8 cellular contexts compared by ENCODE assay signal in genomic region chr15:50354838-50355611, GRCh38. TPM values are rescaled to one million over a fixed set of nuclear protein-coding genes. Genes with fewer than 3 reads are reported as not detected.
DNase-seq lines count a peak whose midpoint lies in the region; ATAC-seq, FAIRE-seq and TF ChIP-seq lines count a peak whose summit lies in the region.

Gene GABPB1, minus strand, starts transcription at chr15:50355198. Its CDS starts 45,400 bp downstream, at chr15:50309798.

- H3K27ac ChIP-seq in CD4-positive, alpha-beta T cell (ENCODE audit: low read depth, low read length), result peak within 1 kb of the TSS; percentile 100

- no peaks in the 10 kb centered on the region for H3K27me3 ChIP-seq in CD4-positive, alpha-beta T cell (ENCODE audit: control insufficient read depth, insufficient read depth, low read length)
- no peaks in the 10 kb centered on the region for H3K27me3 ChIP-seq in NT2/D1 (ENCODE audit: insufficient read depth, insufficient read length)
- no peaks in the 10 kb centered on the region for H3K27me3 ChIP-seq in endocrine pancreas (ENCODE audit: control insufficient read depth, insufficient read depth, low read length)

- H3K27ac Mint-ChIP-seq in CD4-positive, alpha-beta T cell, result peak within 1 kb of the TSS; percentile 100

- peak; percentile 44 for ATAC-seq in CD4-positive, alpha-beta T cell (ENCODE audit: poor library complexity)
- peak; percentile 21 for ATAC-seq in GM19468 (IDR thresholded peaks at IDR 0.05; ENCODE audit: extremely low read depth, unreplicated experiment)

- no peak for FAIRE-seq in HTR-8/SVneo (lab: Jason Lieb, UNC)

- no peaks in the 10 kb centered on the region for H3K9me3 Mint-ChIP-seq in CD4-positive, alpha-beta T cell

- intact Hi-C loops in CD4-positive, alpha-beta T cell (cut with DNase I, micrococcal nuclease), result loop anchor here (1.0 to 10.0 kb wide), 10 partner anchors 38 to 1540 kb away; partner anchors contain the start of genes AP4E1 (in 1 of the 2), CEP152 (in 1 of the 2), COPS2 (in 1 of the 2) and DTWD1 (in 1 of the 2)

- H3K4me3 ChIP-seq in NT2/D1 (ENCODE audit: insufficient read length, low read depth) (peak within 1 kb of the TSS; percentile 91), endocrine pancreas (ENCODE audit: control insufficient read depth, insufficient read depth, low read length) (peak within 1 kb of the TSS; percentile 99)

- H3K9ac ChIP-seq in NT2/D1 (ENCODE audit: insufficient read length, low read depth), result peak within 1 kb of the TSS; percentile 95
- H3K9ac ChIP-seq in endocrine pancreas (ENCODE audit: control insufficient read depth, insufficient read depth, low read length), result peak within 1 kb of the TSS; percentile 92

- H3K36me3 ChIP-seq in NT2/D1 (ENCODE audit: insufficient read depth, insufficient read length, low read length) (peaks cover 29% of the 10 kb centered on the region), endocrine pancreas (ENCODE audit: control insufficient read depth, insufficient read depth, low read length) (no peaks in the 10 kb centered on the region)

- peaks cover 73% of the 10 kb centered on the region for H3K4me1 Mint-ChIP-seq in CD4-positive, alpha-beta T cell (ENCODE audit: low read depth)

- H3K4me3 Mint-ChIP-seq in CD4-positive, alpha-beta T cell, result peak within 1 kb of the TSS; percentile 97

- H3K27me3 Mint-ChIP-seq in CD4-positive, alpha-beta T cell, result peaks cover 19% of the 10 kb centered on the region

- peaks cover 58% of the 10 kb centered on the region for H3K36me3 Mint-ChIP-seq in CD4-positive, alpha-beta T cell (ENCODE audit: low read depth)

- CTCF ChIA-PET in CD4-positive, alpha-beta T cell (lab: Charles Lee), result interaction anchor here (0.7 kb wide), 2 partner anchors 39 to 58 kb away, joined by 3 read pairs; no protein-coding TSS in a partner anchor

- no peaks in the 10 kb centered on the region for H3K4me1 ChIP-seq in NT2/D1 (ENCODE audit: insufficient read depth, insufficient read length)
- H3K4me1 ChIP-seq in endocrine pancreas (ENCODE audit: control insufficient read depth, insufficient read depth, low read length), result peaks cover 29% of the 10 kb centered on the region

- no peak for TF ChIP-seq CTCF in CD4-positive, alpha-beta T cell (IDR thresholded peaks at IDR 0.05)

- POLR2A ChIA-PET in CD4-positive, alpha-beta T cell (lab: Charles Lee), result interaction anchor here (0.5 to 7.2 kb wide), 44 partner anchors 8 to 1880 kb away, joined by 3 to 132 read pairs (median 4); partner anchors contain the start of genes AP4E1, CEP152, COPS2 and DTWD1

- H3K9me3 ChIP-seq in CD4-positive, alpha-beta T cell (ENCODE audit: control insufficient read depth, low read length), result no peaks in the 10 kb centered on the region
- H3K9me3 ChIP-seq in NT2/D1 (ENCODE audit: insufficient read depth, low read length) (no peaks in the 10 kb centered on the region), endocrine pancreas (ENCODE audit: control insufficient read depth, low read length) (no peaks in the 10 kb centered on the region)

- DNase-seq in CD4-positive, alpha-beta T cell, result peak; percentile 71 to 86 (median 80)
- DNase-seq in HTR-8/SVneo (ENCODE audit: insufficient read length, low spot score), result peak; percentile 88
- DNase-seq in NT2/D1 (ENCODE audit: low read depth, low spot score), result peak; percentile 75
- DNase-seq in activated CD8-positive, alpha-beta memory T cell treated with anti-CD3 and anti-CD28 coated beads, Interleukin-2, amount 50 U/mL, for 1 hour (ENCODE audit: extremely low read depth), result peak; percentile 62
- peak; percentile 95 for DNase-seq in mesenteric fat pad (ENCODE audit: low spot score)
- DNase-seq in stimulated activated CD8-positive, alpha-beta memory T cell treated with anti-CD3 and anti-CD28 coated beads, Interleukin-15, amount 100 ng/mL, for 1 hour (ENCODE audit: low read depth), result peak; percentile 66

RNA-seq across cellular contexts. Expression of gene GABPB1, which starts in this region (rescaled TPM):
- 10 to 100 TPM; 25.7 to 27.1 TPM for total RNA-seq in CD4-positive, alpha-beta T cell
- 22.0 TPM for total RNA-seq in mesenteric fat pad

Comparison
In these comparisons a context has a peak if more than half of its experiments do, and no peak if none do; other contexts are left out.
1. Peak in every context shown above with its lines: DNase-seq, ATAC-seq, H3K4me3 ChIP-seq and H3K27ac ChIP-seq.